In the genomic region with DNA sequence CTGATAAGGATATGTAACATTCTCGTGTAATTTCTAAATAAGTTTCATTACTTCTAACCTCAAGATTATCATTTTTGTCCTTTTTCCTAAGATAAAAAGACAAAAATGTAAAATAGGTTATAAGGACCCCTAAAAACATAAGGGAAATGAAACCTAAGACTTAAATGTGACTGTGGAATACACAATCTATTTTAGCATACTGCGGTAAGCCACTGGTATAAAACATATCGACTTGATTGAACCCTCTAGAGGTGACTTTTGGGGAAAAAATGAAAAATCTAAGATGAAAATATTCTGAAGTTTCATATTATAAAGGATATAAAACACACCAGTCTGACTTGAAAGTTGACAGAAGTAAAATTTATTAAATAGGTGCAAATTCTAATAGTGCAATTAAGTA, we compare ENCODE assay signal across 9 cellular contexts. TPM values are rescaled to one million over a fixed set of nuclear protein-coding genes. Genes with fewer than 3 reads are reported as not detected.
A peak's percentile ranks its signal among the peaks of the same experiment; 100 is the strongest.
DNase-seq lines count a peak whose midpoint lies in the region; ATAC-seq, FAIRE-seq and TF ChIP-seq lines count a peak whose summit lies in the region.
"Had no signal": no experiment of that assay in that cellular context is flagged by ENCODE, and none has a peak within 500 bp of the region (broad histone marks: within the 10 kb centered on the region; RNA-seq: fewer than 3 reads in every experiment).

No MANE protein-coding gene starts in this region.

- peaks cover 70% of the 10 kb centered on the region for H3K4me1 Mint-ChIP-seq in activated T-helper 1 cell treated with anti-CD3 and anti-CD28 coated beads, Interleukin-12 subunit alpha, Interleukin-12 subunit beta, Interleukin-2, Interleukin-4 antibody, amounts not matched to agents 30 ng/mL and 10 ng/mL and 1 ng/mL, durations not matched to agents 14 hours and 24 hours and 36 hours (ENCODE audit: low read depth)

- no peak for ATAC-seq in Right ventricle myocardium superior (ENCODE audit: poor library complexity)

- H3K9me3 ChIP-seq in right atrium auricular region: no peaks in the 10 kb centered on the region
- no peaks in the 10 kb centered on the region for H3K9me3 ChIP-seq in keratinocyte (ENCODE audit: control insufficient read depth, low read depth, low read length)
- no peaks in the 10 kb centered on the region for H3K9me3 ChIP-seq in MG63

- 74% methylated on average over 3 of the region's 3 CpGs for WGBS in lower leg skin, 2 donors

- TF ChIP-seq CTCF in right atrium auricular region (IDR thresholded peaks at IDR 0.05) (no peak), keratinocyte (optimal IDR thresholded peaks at IDR 0.05 in 1 of 3, IDR thresholded peaks at IDR 0.05 in 1 of 3, conservative IDR thresholded peaks at IDR 0.05 in 1 of 3; ENCODE audit: extremely low read depth in 1 of 3, insufficient read depth in 2 of 3, low read length in 3 of 3) (no peak), RWPE1 (conservative IDR thresholded peaks at IDR 0.05; ENCODE audit: low read depth) (no peak), lower leg skin (IDR thresholded peaks at IDR 0.05) (no peak)

- FAIRE-seq in keratinocyte (lab: Jason Lieb, UNC): no peak

- H3K79me2 ChIP-seq in keratinocyte (ENCODE audit: control insufficient read depth, insufficient read depth, low read length): peaks cover 63% of the 10 kb centered on the region

- CTCF ChIA-PET in RWPE1 (lab: Yijun Ruan, JAX): no interaction called here

- H4K20me1 ChIP-seq in keratinocyte (ENCODE audit: control insufficient read depth, extremely low read depth, insufficient read depth, low read length): peaks cover 3% of the 10 kb centered on the region

- DNase-seq in right atrium auricular region (ENCODE audit: low spot score): no peak
- no peak for DNase-seq in Right ventricle myocardium superior
- DNase-seq in activated T-helper 1 cell treated with anti-CD3 and anti-CD28 coated beads, Interleukin-12 subunit alpha, Interleukin-12 subunit beta, Interleukin-2, Interleukin-4 antibody, amounts not matched to agents 30 ng/mL and 10 ng/mL and 1 ng/mL, durations not matched to agents 14 hours and 24 hours and 36 hours (ENCODE audit: low spot score): no peak
- no peak for DNase-seq in keratinocyte (ENCODE audit: low read depth, low spot score)
- no peak for DNase-seq in RWPE1 (ENCODE audit: low spot score)
- DNase-seq in kidney tubule cell (ENCODE audit: low spot score): no peak
- no peak for DNase-seq in lower leg skin (ENCODE audit: low spot score in 2 of 2)
- no peak for DNase-seq in MG63
- DNase-seq: NCI-H510A treated with DMSO at 0.1 percent for 48 hours had no signal

- no peak overlapping the region for H2AFZ ChIP-seq in keratinocyte (ENCODE audit: control insufficient read depth, low read length)

- H3K4me1 ChIP-seq in right atrium auricular region: peaks cover 0 to 46% of the 10 kb centered on the region in 2 donors
- peaks cover 13% of the 10 kb centered on the region for H3K4me1 ChIP-seq in keratinocyte (ENCODE audit: control insufficient read depth, extremely low read depth, insufficient read depth, low read length)

- H3K27ac ChIP-seq in right atrium auricular region (peak overlapping the region; percentile 94 to 98), keratinocyte (ENCODE audit: control insufficient read depth, insufficient read depth, low read length) (no peak overlapping the region), RWPE1 (no peak overlapping the region)

- TF ChIP-seq POLR2A in lower leg skin (IDR thresholded peaks at IDR 0.05): no peak

- peak overlapping the region; percentile 100 for H3K4me3 Mint-ChIP-seq in activated T-helper 1 cell treated with anti-CD3 and anti-CD28 coated beads, Interleukin-12 subunit alpha, Interleukin-12 subunit beta, Interleukin-2, Interleukin-4 antibody, amounts not matched to agents 30 ng/mL and 10 ng/mL and 1 ng/mL, durations not matched to agents 14 hours and 24 hours and 36 hours

- dilution Hi-C loops in keratinocyte (cut with MboI; ENCODE audit: extremely low pct_ligation_motif_present, low sequenced_read_pairs): no loop called here

- POLR2A ChIA-PET in RWPE1 (lab: Yijun Ruan, JAX; ENCODE audit: low non-redundant PET): no interaction called here

- H3K27me3 ChIP-seq in right atrium auricular region (no peaks in the 10 kb centered on the region), keratinocyte (ENCODE audit: control insufficient read depth, extremely low read depth, insufficient read depth, low read length) (no peaks in the 10 kb centered on the region), MG63 (no peaks in the 10 kb centered on the region)

- H3K27me3 Mint-ChIP-seq in activated T-helper 1 cell treated with anti-CD3 and anti-CD28 coated beads, Interleukin-12 subunit alpha, Interleukin-12 subunit beta, Interleukin-2, Interleukin-4 antibody, amounts not matched to agents 30 ng/mL and 10 ng/mL and 1 ng/mL, durations not matched to agents 14 hours and 24 hours and 36 hours (ENCODE audit: insufficient read depth): peaks cover 2% of the 10 kb centered on the region

- intact Hi-C loops in Right ventricle myocardium superior (cut with DNase I) (loop anchor here (5.0 to 10.0 kb wide), 3 partner anchors 68 to 182 kb away; no protein-coding TSS in a partner anchor), lower leg skin (cut with DNase I; ENCODE audit: low total_unique reads) (loop anchor here (10.0 kb wide), 1 partner anchor 182 kb away; no protein-coding TSS in a partner anchor)
- intact Hi-C loops in activated T-helper 1 cell treated with anti-CD3 and anti-CD28 coated beads, Interleukin-12 subunit alpha, Interleukin-12 subunit beta, Interleukin-2, Interleukin-4 antibody, amounts not matched to agents 30 ng/mL and 10 ng/mL and 1 ng/mL, durations not matched to agents 14 hours and 24 hours and 36 hours (cut with micrococcal nuclease): loop anchor here (2.0 to 10.0 kb wide), 2 partner anchors 106 to 1382 kb away; a partner anchor contains a TSS

- H3K4me3 ChIP-seq in right atrium auricular region (peak overlapping the region; percentile 81 to 84), keratinocyte (ENCODE audit: control insufficient read depth in 2 of 3, extremely low read depth in 1 of 3, insufficient read depth in 2 of 3, low read depth in 1 of 3, low read length in 3 of 3) (peak overlapping the region in 2 of 3 experiments; percentile 93 to 99), lower leg skin (ENCODE audit: low read depth, poor library complexity, severe bottlenecking) (no peak overlapping the region), MG63 (no peak overlapping the region)

- H3K9me3 Mint-ChIP-seq in activated T-helper 1 cell treated with anti-CD3 and anti-CD28 coated beads, Interleukin-12 subunit alpha, Interleukin-12 subunit beta, Interleukin-2, Interleukin-4 antibody, amounts not matched to agents 30 ng/mL and 10 ng/mL and 1 ng/mL, durations not matched to agents 14 hours and 24 hours and 36 hours: no peaks in the 10 kb centered on the region

- peak overlapping the region; percentile 97 for H3K9ac ChIP-seq in keratinocyte (ENCODE audit: control insufficient read depth, extremely low read depth, insufficient read depth, low read length)

- peak overlapping the region; percentile 81 for H3K4me2 ChIP-seq in keratinocyte (ENCODE audit: control insufficient read depth, extremely low read depth, insufficient read depth, low read depth, low read length)

- H3K36me3 ChIP-seq in right atrium auricular region (no peaks in the 10 kb centered on the region), keratinocyte (ENCODE audit: control insufficient read depth in 2 of 2, extremely low read depth in 1 of 2, insufficient read depth in 2 of 2, low read length in 2 of 2) (no peaks in the 10 kb centered on the region), MG63 (no peaks in the 10 kb centered on the region)

- peak overlapping the region; percentile 74 for H3K27ac Mint-ChIP-seq in activated T-helper 1 cell treated with anti-CD3 and anti-CD28 coated beads, Interleukin-12 subunit alpha, Interleukin-12 subunit beta, Interleukin-2, Interleukin-4 antibody, amounts not matched to agents 30 ng/mL and 10 ng/mL and 1 ng/mL, durations not matched to agents 14 hours and 24 hours and 36 hours

- H3K36me3 Mint-ChIP-seq in activated T-helper 1 cell treated with anti-CD3 and anti-CD28 coated beads, Interleukin-12 subunit alpha, Interleukin-12 subunit beta, Interleukin-2, Interleukin-4 antibody, amounts not matched to agents 30 ng/mL and 10 ng/mL and 1 ng/mL, durations not matched to agents 14 hours and 24 hours and 36 hours (ENCODE audit: low read depth): peaks cover 43% of the 10 kb centered on the region

- peaks cover 5% of the 10 kb centered on the region for H3K9me1 ChIP-seq in keratinocyte (ENCODE audit: control insufficient read depth, extremely low read depth, insufficient read depth, low read length)

RNA-seq across cellular contexts. Expression of a gene that starts 1.9 kb away (rescaled TPM):
- 100 to 1,000 TPM; 143 to 194 TPM for total RNA-seq in right atrium auricular region
- 145 TPM for total RNA-seq in Right ventricle myocardium superior
- total RNA-seq in activated T-helper 1 cell treated with anti-CD3 and anti-CD28 coated beads, Interleukin-12 subunit alpha, Interleukin-12 subunit beta, Interleukin-2, Interleukin-4 antibody, amounts not matched to agents 30 ng/mL and 10 ng/mL and 1 ng/mL, durations not matched to agents 14 hours and 24 hours and 36 hours: 415 and 417 TPM in 2 replicates
- polyA plus RNA-seq in keratinocyte: 59.3 to 94.2 TPM (median 71.7 TPM) in 3 replicates
- 149 TPM for polyA plus RNA-seq in keratinocyte (2011; ENCODE audit: low read depth)
- polyA plus RNA-seq in keratinocyte (2011; cell fraction: cytosol; rRNA removed): 34.6 and 79.9 TPM in 2 replicates
- polyA plus RNA-seq in keratinocyte (2011; cell fraction: nucleus; rRNA removed): 49.2 and 66.6 TPM in 2 replicates
- polyA plus RNA-seq in keratinocyte (2012; ENCODE audit: low replicate concordance): 94.5 and 137 TPM in 2 replicates
- 9.7 to 80.6 TPM (median 44.1 TPM) in 3 replicates for polyA minus RNA-seq in keratinocyte
- polyA minus RNA-seq in keratinocyte (2011; cell fraction: cytosol; rRNA and poly(A)+ RNA removed): 95.9 TPM
- 71.0 and 136 TPM in 2 replicates for polyA minus RNA-seq in keratinocyte (2011; cell fraction: nucleus; rRNA and poly(A)+ RNA removed)
- total RNA-seq in lower leg skin: 100 to 1,000 TPM in 3 of 4 donors, 10 to 100 TPM in 1; 94.9 to 170 (median 114) TPM
- total RNA-seq in MG63 (2014; rRNA removed; shearing (Covaris generic); ENCODE audit: low replicate concordance): 39.7 and 83.9 TPM in 2 replicates

Comparison
In these comparisons a context has a peak if more than half of its experiments do, and no peak if none do; other contexts are left out.
1. H3K27ac ChIP-seq: peak in right atrium auricular region (2 of 2); none in keratinocyte (single experiment) and RWPE1 (single experiment).
2. H3K4me3 ChIP-seq: peak in right atrium auricular region (2 of 2) and keratinocyte (2 of 3); none in lower leg skin (single experiment) and MG63 (single experiment).